Comparison of ENCODE assay signal across 12 cellular contexts in the genomic region with DNA sequence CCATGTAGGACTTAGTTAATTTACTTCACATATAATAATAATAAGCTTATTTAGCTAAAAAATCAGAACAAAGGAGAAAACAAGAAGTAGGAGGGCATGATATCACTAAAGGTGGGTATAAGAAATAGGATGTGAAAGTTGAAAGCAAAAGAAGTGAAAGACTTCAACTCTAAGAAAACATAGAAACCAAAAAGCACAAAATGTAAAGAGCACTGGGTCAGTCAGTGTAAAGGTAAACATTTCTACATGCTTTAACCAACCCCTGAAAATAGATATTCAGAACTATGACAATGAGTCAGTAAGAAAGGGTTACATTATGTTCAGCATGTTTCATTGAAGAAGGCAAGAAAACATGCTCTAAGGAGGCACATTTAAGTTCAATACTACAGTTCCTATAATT.
DNase-seq lines count a peak whose midpoint lies in the region; ATAC-seq, FAIRE-seq and TF ChIP-seq lines count a peak whose summit lies in the region.
"Had no signal": no experiment of that assay in that cellular context is flagged by ENCODE, and none has a peak within 500 bp of the region (broad histone marks: within the 10 kb centered on the region; RNA-seq: fewer than 3 reads in every experiment).

No MANE protein-coding gene starts in this region.

- FAIRE-seq in GM18507 (lab: Jason Lieb, UNC) = peak; percentile 58
- FAIRE-seq: endometrium had no signal

- DNase-seq in GM18507 (ENCODE audit: extremely low spot score, insufficient read length, low read depth) (peak; percentile 23), GM20000 (ENCODE audit: low spot score) (peak; percentile 52), transverse colon (no peak), upper lobe of right lung (no peak), SIG-M5 treated with dmso at 0.1 percent for 504 hours (lab: John Stamatoyannopoulos, UW; ENCODE audit: unreplicated experiment) (no peak), hippocampal formation (lab: John Stamatoyannopoulos, UW) (no peak)
- DNase-seq: right lobe of liver, T1000 had no signal

- no peak for TF ChIP-seq POLR2A in transverse colon (IDR thresholded peaks at IDR 0.05)

- no peak overlapping the region for H3K4me3 ChIP-seq in transverse colon
- H3K4me3 ChIP-seq in upper lobe of right lung = no peak overlapping the region
- H3K4me3 ChIP-seq: BLaER1 treated with 17β-estradiol and CSF1 and Interleukin-3, amounts not matched to agents 10 nM and 100 nM; right lobe of liver had no signal

- H3K27me3 ChIP-seq in transverse colon (no peaks in the 10 kb centered on the region), upper lobe of right lung (no peaks in the 10 kb centered on the region)
- H3K27me3 ChIP-seq: BLaER1 treated with 17β-estradiol and CSF1 and Interleukin-3, amounts not matched to agents 10 nM and 100 nM; right lobe of liver had no signal

- H3K9me3 ChIP-seq in transverse colon (no peaks in the 10 kb centered on the region), upper lobe of right lung (no peaks in the 10 kb centered on the region)
- H3K9me3 ChIP-seq: right lobe of liver had no signal

- H3K27ac ChIP-seq in transverse colon = no peak overlapping the region
- no peak overlapping the region for H3K27ac ChIP-seq in upper lobe of right lung
- H3K27ac ChIP-seq: BLaER1 treated with 17β-estradiol and CSF1 and Interleukin-3, amounts not matched to agents 10 nM and 100 nM; right lobe of liver had no signal

- in situ Hi-C loops in transverse colon (cut with MboI; ENCODE audit: low pct_ligation_motif_present in 1 of 4, low pct_unique_long_range_greater_than_20kb in 1 of 4, low sequenced_read_pairs in 3 of 4) = loop anchor here in 3 of 4 donors (25.0 kb wide), 1 partner anchor 200 kb away; no protein-coding TSS in a partner anchor

- intact Hi-C loops in transverse colon (cut with DNase I; ENCODE audit: low total_unique reads) = no loop called here
- intact Hi-C loops in upper lobe of right lung (cut with DNase I) = no loop called here

- TF ChIP-seq CTCF in GM20000 (IDR thresholded peaks at IDR 0.05; ENCODE audit: extremely low read depth, missing control alignments) (no peak), transverse colon (IDR thresholded peaks at IDR 0.05) (no peak), upper lobe of right lung (IDR thresholded peaks at IDR 0.05) (no peak)

- TF ChIP-seq EP300 in transverse colon (IDR thresholded peaks at IDR 0.05; ENCODE audit: low read depth) = no peak

- H3K36me3 ChIP-seq in transverse colon (peaks cover 0 to 13% (median 0%) of the 10 kb centered on the region in 4 donors), upper lobe of right lung (peaks cover 19% of the 10 kb centered on the region)
- H3K36me3 ChIP-seq: right lobe of liver had no signal

- ATAC-seq in HG02938 (IDR thresholded peaks at IDR 0.05; ENCODE audit: unreplicated experiment) = peak; percentile 96
- ATAC-seq in HG03575 (IDR thresholded peaks at IDR 0.05; ENCODE audit: extremely low read depth, insufficient number of reproducible peaks, low FRiP score, unreplicated experiment) = peak; percentile 79
- no peak for ATAC-seq in upper lobe of right lung
- ATAC-seq: right lobe of liver had no signal

- H3K4me1 ChIP-seq in transverse colon (no peaks in the 10 kb centered on the region), upper lobe of right lung (no peaks in the 10 kb centered on the region)
- H3K4me1 ChIP-seq: BLaER1 treated with 17β-estradiol and CSF1 and Interleukin-3, amounts not matched to agents 10 nM and 100 nM; right lobe of liver had no signal

Comparison
In these comparisons a context has a peak if more than half of its experiments do, and no peak if none do; other contexts are left out.
1. DNase-seq: peak in GM18507 (single experiment) and GM20000 (single experiment); none in transverse colon (single experiment), upper lobe of right lung (single experiment), SIG-M5 treated with dmso at 0.1 percent for 504 hours (single experiment) and hippocampal formation (0 of 2).